Comparison of ENCODE assay signal across 8 cellular contexts in the genomic region with DNA sequence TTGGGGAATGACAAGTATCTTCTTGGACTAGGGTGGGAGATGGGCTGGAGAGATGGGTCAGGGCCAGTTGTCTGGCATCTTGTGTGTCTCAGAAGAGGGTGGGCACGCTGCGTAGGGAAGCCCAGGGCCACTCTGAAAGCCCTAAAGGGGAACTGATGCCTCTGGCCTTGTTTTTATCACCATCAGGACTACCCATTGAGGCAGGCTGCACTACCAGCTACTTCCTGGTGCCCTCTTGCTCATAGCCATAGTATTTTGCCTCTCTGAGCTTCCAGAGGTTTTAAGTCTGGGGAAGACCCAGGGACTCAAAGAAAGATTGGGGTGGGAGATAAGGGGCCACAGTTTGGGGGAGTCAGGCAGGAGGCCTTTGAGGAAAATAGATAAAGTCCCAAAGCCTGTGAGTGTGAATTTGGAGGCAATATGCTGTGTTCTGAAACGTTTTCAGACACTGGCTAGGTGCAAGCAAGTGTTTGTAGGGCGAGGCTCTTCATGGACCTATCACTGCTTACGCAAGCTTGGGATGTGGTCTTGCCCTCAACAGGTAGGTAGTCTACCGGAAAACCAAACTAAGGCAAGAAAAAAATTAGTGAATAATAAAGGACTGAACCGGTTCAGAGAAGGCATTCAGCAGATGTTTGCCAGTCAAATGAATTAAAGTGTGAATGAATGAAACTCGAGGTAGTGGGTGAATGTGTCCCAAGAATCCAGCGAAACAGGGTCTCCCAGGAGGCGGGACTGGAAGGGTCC. TPM values are rescaled to one million over a fixed set of nuclear protein-coding genes. Genes with fewer than 3 reads are reported as not detected.
A peak's percentile ranks its signal among the peaks of the same experiment; 100 is the strongest.
DNase-seq lines count a peak whose midpoint lies in the region; ATAC-seq, FAIRE-seq and TF ChIP-seq lines count a peak whose summit lies in the region.

No MANE protein-coding gene starts in this region.

- WGBS in heart right ventricle, 2 donors = 76 to 78% methylated on average over 10 of the region's 10 CpGs
- 77% methylated on average over 10 of the region's 10 CpGs for WGBS in K562 (ENCODE audit: insufficient coverage, low coverage, missing lambda C conversion rate)
- 62% methylated on average over 9 of the region's 10 CpGs for WGBS in mesenchymal stem cell

- peak overlapping the region in 1 of 2 experiments; percentile 38 for H2BK12ac ChIP-seq in mesenchymal stem cell (ENCODE audit: low read length in 2 of 2)

- no peaks in the 10 kb centered on the region for H3K79me2 ChIP-seq in K562 (ENCODE audit: control insufficient read depth, insufficient read depth, low read length)

- peak overlapping the region; percentile 54 to 90 (median 78) for H3K4me3 ChIP-seq in heart right ventricle
- H3K4me3 ChIP-seq in K562 = no peak overlapping the region
- peak overlapping the region; percentile 90 to 95 for H3K4me3 ChIP-seq in mesenchymal stem cell (ENCODE audit: insufficient read depth in 1 of 2, low read depth in 1 of 2, low read length in 2 of 2)
- peak overlapping the region; percentile 64 to 74 for H3K4me3 ChIP-seq in vagina

- no peak for TF ChIP-seq POLR2A in K562 (conservative IDR thresholded peaks at IDR 0.05)
- no peak for TF ChIP-seq POLR2A in vagina (IDR thresholded peaks at IDR 0.05)

- H3K4me2 ChIP-seq in K562 (ENCODE audit: insufficient read depth, low read length) = peak overlapping the region; percentile 1; the same call in 1 of the 2 replicates
- H3K4me2 ChIP-seq in mesenchymal stem cell (ENCODE audit: low read length, poor library complexity, severe bottlenecking) = peak overlapping the region; percentile 35

- H3K23ac ChIP-seq in mesenchymal stem cell (ENCODE audit: low read length in 2 of 2) = no peak overlapping the region

- no peak overlapping the region for H2BK120ac ChIP-seq in mesenchymal stem cell (ENCODE audit: low read depth, low read length)

- BruUV-seq in K562 (replicated peaks; lab: Mats Ljungman, UMichigan) = no TSS peak

- peak overlapping the region in 1 of 2 experiments; percentile 15 for H3K4ac ChIP-seq in mesenchymal stem cell (ENCODE audit: low read depth in 1 of 2, low read length in 2 of 2)

- no peak for FAIRE-seq in K562 (lab: Jason Lieb, UNC)

- DNase-seq in heart right ventricle (no peak), Right ventricle myocardium superior (no peak), K562 (ENCODE audit: extremely low read depth in 1 of 4, low spot score in 3 of 4) (peak in 1 of 4 experiments; percentile 16), mesenchymal stem cell (no peak), vagina (ENCODE audit: extremely low spot score in 2 of 2) (no peak), KBM-7 (no peak), foreskin melanocyte (no peak)

- H3K27ac ChIP-seq in heart right ventricle (peak overlapping the region in 9 of 10 donors; percentile 60 to 89 (median 80)), K562 (ENCODE audit: extremely low read depth, low read depth, low read length) (no peak overlapping the region), mesenchymal stem cell (ENCODE audit: low read length, poor library complexity, severe bottlenecking) (peak overlapping the region; percentile 30), vagina (peak overlapping the region; percentile 71)

- H4K91ac ChIP-seq in mesenchymal stem cell (ENCODE audit: low read length) = no peak overlapping the region

- in situ Hi-C loops in K562 (cut with MboI) = no loop called here
- in situ Hi-C loops in KBM-7 (cut with MboI; ENCODE audit: low pct_unique_long_range_greater_than_20kb, low sequenced_read_pairs) = no loop called here

- H3K9ac ChIP-seq in K562 (ENCODE audit: insufficient read depth in 1 of 2, low read depth in 2 of 2, low read length in 2 of 2) = peak overlapping the region in 1 of 2 experiments; percentile 93; a peak in 2 of 4 replicates
- peak overlapping the region; percentile 93 for H3K9ac ChIP-seq in mesenchymal stem cell (ENCODE audit: low read length)

- TF ChIP-seq CTCF in heart right ventricle (IDR thresholded peaks at IDR 0.05) (no peak), K562 (IDR thresholded peaks at IDR 0.05 in 2 of 3, conservative IDR thresholded peaks at IDR 0.05 in 1 of 3; ENCODE audit: insufficient read depth in 2 of 3, low read depth in 1 of 3, low read length in 3 of 3) (no peak), vagina (IDR thresholded peaks at IDR 0.05) (no peak)

- H2BK15ac ChIP-seq in mesenchymal stem cell (ENCODE audit: low read depth, poor library complexity, severe bottlenecking) = peak overlapping the region; percentile 70

- no peaks in the 10 kb centered on the region for H3K36me3 ChIP-seq in heart right ventricle
- H3K36me3 ChIP-seq in K562 (ENCODE audit: control insufficient read depth, insufficient read depth, low read length) = no peaks in the 10 kb centered on the region
- peaks cover 0 to 11% of the 10 kb centered on the region in 2 experiments for H3K36me3 ChIP-seq in mesenchymal stem cell (ENCODE audit: control insufficient read depth in 1 of 2, insufficient read depth in 2 of 2, low read depth in 1 of 2, low read length in 2 of 2)
- H3K36me3 ChIP-seq in vagina = no peaks in the 10 kb centered on the region

- H4K20me1 ChIP-seq in K562 (replicated peaks; ENCODE audit: control insufficient read depth, insufficient read depth, low read length) = no peaks in the 10 kb centered on the region

- no peaks in the 10 kb centered on the region for H3K79me1 ChIP-seq in mesenchymal stem cell (replicated peaks; ENCODE audit: low read length, poor library complexity, severe bottlenecking)

- ATAC-seq in heart right ventricle = no peak
- ATAC-seq in Right ventricle myocardium superior (ENCODE audit: poor library complexity) = no peak
- ATAC-seq in K562 = no peak
- no peak for ATAC-seq in GM18873 (IDR thresholded peaks at IDR 0.05; ENCODE audit: low FRiP score, unreplicated experiment)

- peak overlapping the region; percentile 46 for H2BK5ac ChIP-seq in mesenchymal stem cell (ENCODE audit: low read depth, low read length, poor library complexity, severe bottlenecking)

- intact Hi-C loops in heart right ventricle (cut with DNase I) (no loop called here), Right ventricle myocardium superior (cut with DNase I) (no loop called here), K562 (cut with micrococcal nuclease) (loop anchor here (1.0 kb wide), 1 partner anchor 62 kb away; no protein-coding TSS in a partner anchor), vagina (cut with DNase I) (no loop called here)

- peak overlapping the region in 1 of 2 experiments; percentile 67 for H3K18ac ChIP-seq in mesenchymal stem cell (ENCODE audit: low read depth in 1 of 2, low read length in 2 of 2)

- peak overlapping the region; percentile 90 for H2AK5ac ChIP-seq in mesenchymal stem cell (ENCODE audit: low read length, severe bottlenecking)

- CTCF ChIA-PET in K562 (lab: Yijun Ruan, JAX; ENCODE audit: low intra/inter-chr PET ratio) = interaction anchor here (0.7 kb wide), 1 partner anchor 44 kb away, joined by 3 read pairs; no protein-coding TSS in a partner anchor

- TF ChIP-seq EP300 in K562 (IDR thresholded peaks at IDR 0.05; ENCODE audit: low read length) = no peak

- H4K8ac ChIP-seq in mesenchymal stem cell (ENCODE audit: low read length) = no peak overlapping the region

- H2AFZ ChIP-seq in K562 (ENCODE audit: low read depth, low read length) (peak overlapping the region; percentile 96), mesenchymal stem cell (ENCODE audit: low read depth, low read length) (peak overlapping the region; percentile 18)

- H3K4me1 ChIP-seq in heart right ventricle (peaks cover 2 to 46% (median 12%) of the 10 kb centered on the region in 9 donors), K562 (replicated peaks in 1 of 2; ENCODE audit: control insufficient read depth in 2 of 2, insufficient read depth in 2 of 2, low read length in 2 of 2) (peaks cover 28 to 30% of the 10 kb centered on the region in 2 experiments), mesenchymal stem cell (ENCODE audit: control insufficient read depth, insufficient read depth, low read depth, low read length) (peaks cover 11% of the 10 kb centered on the region), vagina (peaks cover 12% of the 10 kb centered on the region)

- no peak overlapping the region for H3K14ac ChIP-seq in mesenchymal stem cell (ENCODE audit: low read length in 2 of 2)

- no peaks in the 10 kb centered on the region for H3K9me1 ChIP-seq in K562 (ENCODE audit: control insufficient read depth, insufficient read depth, low read length)

- no peak for TF ChIP-seq RAD21 in K562 (CRISPR knock-in tag; conservative IDR thresholded peaks at IDR 0.05 in 1 of 2, IDR thresholded peaks at IDR 0.05 in 1 of 2)

- no peaks in the 10 kb centered on the region for H3K9me3 ChIP-seq in heart right ventricle
- no peaks in the 10 kb centered on the region for H3K9me3 ChIP-seq in K562 (replicated peaks; ENCODE audit: control insufficient read depth, insufficient read depth, low read depth, low read length)
- no peaks in the 10 kb centered on the region for H3K9me3 ChIP-seq in mesenchymal stem cell (ENCODE audit: control insufficient read depth, low read length)
- H3K9me3 ChIP-seq in vagina = no peaks in the 10 kb centered on the region

- POLR2A ChIA-PET in K562 (lab: Yijun Ruan, JAX) = interaction anchor here (1.6 to 2.5 kb wide), 2 partner anchors 11 to 13 kb away, joined by 3 to 7 read pairs; no protein-coding TSS in a partner anchor

- H3K27me3 ChIP-seq in heart right ventricle = peaks cover 0 to 51% (median 0%) of the 10 kb centered on the region in 7 donors
- H3K27me3 ChIP-seq in K562 (ENCODE audit: control insufficient read depth in 2 of 2, insufficient read depth in 2 of 2, low read length in 2 of 2) = no peaks in the 10 kb centered on the region
- no peaks in the 10 kb centered on the region for H3K27me3 ChIP-seq in mesenchymal stem cell (ENCODE audit: control insufficient read depth in 1 of 2, insufficient read depth in 1 of 2, low read length in 2 of 2)
- H3K27me3 ChIP-seq in vagina = no peaks in the 10 kb centered on the region

RNA-seq across cellular contexts. Expression of gene ITGB3, which starts 0.7 kb away (rescaled TPM):
- total RNA-seq in heart right ventricle (10 to 100 TPM in 1 of 10 donors, 1 to 10 TPM in 9; 2.5 to 18.0 (median 3.5) TPM), Right ventricle myocardium superior (2.7 TPM), K562 (2014; rRNA removed) (0.45 and 0.54 TPM in 2 replicates), K562 (2014; rRNA removed; fragmentation: Illumina TruSeq; extraction: Trizol) (0.47 and 0.99 TPM in 2 replicates), K562 (2015; rRNA removed; fragmentation: Illumina TruSeq; extraction: Trizol) (0.30 and 0.62 TPM in 2 replicates), K562 (2021) (0.84 and 0.92 TPM in 2 replicates), vagina (6.1 TPM)
- polyA plus RNA-seq in heart right ventricle (1 to 10 TPM; 1.9 to 2.4 TPM), K562 (2011; rRNA removed) (1.1 and 2.6 TPM in 2 replicates), K562 (2014; fragmentation: Illumina TruSeq; extraction: Trizol) (0.60 and 0.62 TPM in 2 replicates), K562 (2014; fragmentation: Nextera tagmentation; extraction: Ambion mirVana) (under 1 TPM in 1 of 2 experiments, not detected in 1; 0.08 TPM), K562 (2014; rRNA removed) (0.32 and 0.62 TPM in 2 replicates)
- total RNA-seq in K562 (2011; cell fraction: chromatin; rRNA removed; ENCODE audit: low replicate concordance) = 3.2 and 6.2 TPM in 2 replicates
- total RNA-seq in K562 (2011; cell fraction: nucleolus; rRNA removed) = 2.8 and 4.7 TPM in 2 replicates
- total RNA-seq in K562 (2011; cell fraction: nucleoplasm; rRNA removed) = 3.4 and 4.4 TPM in 2 replicates
- polyA plus RNA-seq in K562 (2011; cell fraction: cytosol; rRNA removed) = 1.0 and 1.9 TPM in 2 replicates
- polyA plus RNA-seq in K562 (2011; cell fraction: nucleus; rRNA removed) = 0.95 and 3.2 TPM in 2 replicates
- polyA plus RNA-seq in K562 (2012) = 0.73 and 1.0 TPM in 2 replicates
- 1.8 and 6.9 TPM in 2 replicates for polyA minus RNA-seq in K562 (2011; rRNA and poly(A)+ RNA removed)
- polyA minus RNA-seq in K562 (2011; cell fraction: cytosol; rRNA and poly(A)+ RNA removed) = 0.64 and 3.1 TPM in 2 replicates
- polyA minus RNA-seq in K562 (2011; cell fraction: nucleus; rRNA and poly(A)+ RNA removed) = 1.2 and 1.6 TPM in 2 replicates
- polyA plus RNA-seq in mesenchymal stem cell (2013, experiment 1 of 2) = 11.3 TPM
- polyA plus RNA-seq in mesenchymal stem cell (2013, experiment 2 of 2) = 11.3 TPM

RNA-seq across cellular contexts. Expression of gene MYL4, which starts 43.8 kb away (rescaled TPM):
- 100 to 1,000 TPM in 5 of 10 donors, 10 to 100 TPM in 5; 33.9 to 459 (median 92.5) TPM for total RNA-seq in heart right ventricle
- polyA plus RNA-seq in heart right ventricle = 100 to 1,000 TPM in 1 of 2 donors, 10 to 100 TPM in 1; 36.5 to 239 TPM
- 219 TPM for total RNA-seq in Right ventricle myocardium superior
- 69.7 and 135 TPM in 2 replicates for total RNA-seq in K562 (2011; cell fraction: chromatin; rRNA removed; ENCODE audit: low replicate concordance)
- 127 and 133 TPM in 2 replicates for total RNA-seq in K562 (2011; cell fraction: nucleolus; rRNA removed)
- total RNA-seq in K562 (2011; cell fraction: nucleoplasm; rRNA removed) = 109 and 110 TPM in 2 replicates
- 170 and 213 TPM in 2 replicates for total RNA-seq in K562 (2014; rRNA removed)
- total RNA-seq in K562 (2014; rRNA removed; fragmentation: Illumina TruSeq; extraction: Trizol) = 83.5 and 117 TPM in 2 replicates
- 149 TPM in 2 replicates for total RNA-seq in K562 (2015; rRNA removed; fragmentation: Illumina TruSeq; extraction: Trizol)
- 177 and 183 TPM in 2 replicates for total RNA-seq in K562 (2021)
- 221 and 324 TPM in 2 replicates for polyA plus RNA-seq in K562 (2011; rRNA removed)
- 287 and 309 TPM in 2 replicates for polyA plus RNA-seq in K562 (2011; cell fraction: cytosol; rRNA removed)
- polyA plus RNA-seq in K562 (2011; cell fraction: nucleus; rRNA removed) = 346 and 397 TPM in 2 replicates
- 170 and 179 TPM in 2 replicates for polyA plus RNA-seq in K562 (2012)
- polyA plus RNA-seq in K562 (2014; fragmentation: Illumina TruSeq; extraction: Trizol) = 252 and 284 TPM in 2 replicates
- polyA plus RNA-seq in K562 (2014; fragmentation: Nextera tagmentation; extraction: Ambion mirVana) = 100 to 1,000 TPM; 287 to 423 TPM
- polyA plus RNA-seq in K562 (2014; rRNA removed) = 319 and 378 TPM in 2 replicates
- 90.7 and 106 TPM in 2 replicates for polyA minus RNA-seq in K562 (2011; rRNA and poly(A)+ RNA removed)
- polyA minus RNA-seq in K562 (2011; cell fraction: cytosol; rRNA and poly(A)+ RNA removed) = 34.9 and 40.8 TPM in 2 replicates
- 29.5 and 45.3 TPM in 2 replicates for polyA minus RNA-seq in K562 (2011; cell fraction: nucleus; rRNA and poly(A)+ RNA removed)
- 0.22 TPM for polyA plus RNA-seq in mesenchymal stem cell (2013, experiment 1 of 2)
- 0.14 TPM for polyA plus RNA-seq in mesenchymal stem cell (2013, experiment 2 of 2)
- total RNA-seq in vagina = not detected

Comparison
In these comparisons a context has a peak if more than half of its experiments do, and no peak if none do; other contexts are left out.
1. RNA of gene MYL4, which starts 43.8 kb away (total RNA-seq): 219 TPM in Right ventricle myocardium superior (single experiment), 69.7 to 213 TPM in K562 and 33.9 to 459 TPM in heart right ventricle; not detected in vagina (single experiment); every median in the first group is over 10 times any median in the second.